In genomic region chr12:75635606-75636444, GRCh38 we compare ENCODE assay signal across 9 cellular contexts.
DNase-seq lines count a peak whose midpoint lies in the region; ATAC-seq and TF ChIP-seq lines count a peak whose summit lies in the region.
"Had no signal": no experiment of that assay in that cellular context is flagged by ENCODE, and none has a peak within 500 bp of the region (broad histone marks: within the 10 kb centered on the region; RNA-seq: fewer than 3 reads in every experiment).

No MANE protein-coding gene starts in this region.

- no peak overlapping the region for H4K8ac ChIP-seq in H9 (replicated peaks; ENCODE audit: insufficient read length, low read depth, low read length)

- H3K4me3 ChIP-seq in SJSA1 (no peak overlapping the region), hepatocyte (no peak overlapping the region)

- no peak overlapping the region for H3K18ac ChIP-seq in H9 (ENCODE audit: insufficient read length, low read depth, low read length)

- no peaks in the 10 kb centered on the region for H3K9me3 Mint-ChIP-seq in H9
- H3K9me3 Mint-ChIP-seq: activated naive CD4-positive, alpha-beta T cell treated with anti-CD3 and anti-CD28 coated beads, Interleukin-2, amount 50 U/mL, for 24 hours had no signal

- peaks cover 56 to 64% of the 10 kb centered on the region in 2 experiments for H3K4me1 Mint-ChIP-seq in H9

- H3K4me3 Mint-ChIP-seq in H9, result no peak overlapping the region
- H3K4me3 Mint-ChIP-seq: activated naive CD4-positive, alpha-beta T cell treated with anti-CD3 and anti-CD28 coated beads, Interleukin-2, amount 50 U/mL, for 24 hours had no signal

- no peaks in the 10 kb centered on the region for H3K9me3 ChIP-seq in H9 (ENCODE audit: control insufficient read depth, low read depth, low read length)
- no peaks in the 10 kb centered on the region for H3K9me3 ChIP-seq in SJSA1 (replicated peaks)
- H3K9me3 ChIP-seq in hepatocyte (ENCODE audit: low read depth), result no peaks in the 10 kb centered on the region

- no peak overlapping the region for H4K5ac ChIP-seq in H9 (ENCODE audit: insufficient read length, low read depth, low read length)

- H3K27me3 ChIP-seq in H9 (ENCODE audit: insufficient read depth, low read length) (no peaks in the 10 kb centered on the region), SJSA1 (replicated peaks) (no peaks in the 10 kb centered on the region), hepatocyte (no peaks in the 10 kb centered on the region)

- H3K79me1 ChIP-seq in H9 (ENCODE audit: insufficient read depth, low read depth, low read length, poor library complexity, severe bottlenecking), result no peaks in the 10 kb centered on the region

- H3K23me2 ChIP-seq in H9 (ENCODE audit: insufficient read length, low read depth, low read length, poor library complexity, severe bottlenecking), result no peaks in the 10 kb centered on the region

- no CpG with 5 or more reads among the region's 6 CpGs for WGBS in H9 (ENCODE audit: extremely low coverage, insufficient read length, low lambda C conversion rate)
- 39% methylated on average over 6 of the region's 6 CpGs for whole genome bisulfite sequencing in hepatocyte (ENCODE audit: low lambda C conversion rate, missing lambda C conversion rate)

- H3K36me3 ChIP-seq in SJSA1, result no peaks in the 10 kb centered on the region
- no peaks in the 10 kb centered on the region for H3K36me3 ChIP-seq in hepatocyte (replicated peaks; ENCODE audit: insufficient read depth, low read depth)

- H3K4me2 ChIP-seq in H9 (ENCODE audit: insufficient read depth, insufficient read length, low read length), result no peak overlapping the region
- no peak overlapping the region for H3K4me2 ChIP-seq in hepatocyte

- H4K91ac ChIP-seq in H9 (ENCODE audit: insufficient read length, low read depth, low read length), result no peak overlapping the region

- DNase-seq in EH (ENCODE audit: low read depth) (peak; percentile 78), H9 (no peak), SJSA1 (ENCODE audit: low read depth in 1 of 2, low spot score in 2 of 2) (peak; percentile 73 to 94), hepatocyte (ENCODE audit: low spot score) (peak; percentile 43), UCSD-AML1 (lab: John Stamatoyannopoulos, UW; ENCODE audit: unreplicated experiment) (no peak), NCI-H1694 treated with DMSO at 0.1 percent for 48 hours (lab: John Stamatoyannopoulos, UW) (no peak)

- H2BK5ac ChIP-seq in H9 (ENCODE audit: insufficient read length, low read length), result no peak overlapping the region

- no peak for TF ChIP-seq CTCF in H9 (conservative IDR thresholded peaks at IDR 0.05)
- TF ChIP-seq CTCF in hepatocyte (IDR thresholded peaks at IDR 0.05; ENCODE audit: poor library complexity), result no peak

- H3K27ac Mint-ChIP-seq in H9, result peak overlapping the region in 2 of 3 experiments; percentile 63 to 98; a peak in 5 of 7 replicates
- H3K27ac Mint-ChIP-seq: activated naive CD4-positive, alpha-beta T cell treated with anti-CD3 and anti-CD28 coated beads, Interleukin-2, amount 50 U/mL, for 24 hours had no signal

- no peaks in the 10 kb centered on the region for H3K27me3 Mint-ChIP-seq in H9 (ENCODE audit: low read depth)
- H3K27me3 Mint-ChIP-seq: activated naive CD4-positive, alpha-beta T cell treated with anti-CD3 and anti-CD28 coated beads, Interleukin-2, amount 50 U/mL, for 24 hours had no signal

- no peaks in the 10 kb centered on the region for H3K79me2 ChIP-seq in H9 (ENCODE audit: insufficient read depth, low read length)
- H3K79me2 ChIP-seq in hepatocyte, result no peaks in the 10 kb centered on the region

- H2BK20ac ChIP-seq in H9 (ENCODE audit: low read depth, low read length, poor library complexity, severe bottlenecking), result no peak overlapping the region

- no peaks in the 10 kb centered on the region for H3K36me3 Mint-ChIP-seq in H9 (ENCODE audit: insufficient read depth in 1 of 3, low read depth in 3 of 3)
- H3K36me3 Mint-ChIP-seq: activated naive CD4-positive, alpha-beta T cell treated with anti-CD3 and anti-CD28 coated beads, Interleukin-2, amount 50 U/mL, for 24 hours had no signal

- peak overlapping the region; percentile 72 for H3T11ph ChIP-seq in H9 (ENCODE audit: low read length)

- H3K9me2 ChIP-seq in hepatocyte (replicated peaks; ENCODE audit: insufficient read depth), result no peaks in the 10 kb centered on the region

- H2BK120ac ChIP-seq in H9 (ENCODE audit: low read depth, low read length, poor library complexity, severe bottlenecking), result no peak overlapping the region

- no peak overlapping the region for H2BK15ac ChIP-seq in H9 (ENCODE audit: low read depth, low read length)

- no peak overlapping the region for H3K9ac ChIP-seq in H9 (ENCODE audit: extremely low read depth, insufficient read length, low read length)

- H3K27ac ChIP-seq in H9 (ENCODE audit: insufficient read length, low read depth, low read length), result no peak overlapping the region
- H3K27ac ChIP-seq in SJSA1, result peak overlapping the region; percentile 44
- H3K27ac ChIP-seq in hepatocyte, result peak overlapping the region; percentile 3

- ATAC-seq in GM21360 (IDR thresholded peaks at IDR 0.05; ENCODE audit: unreplicated experiment), result no peak
- ATAC-seq in HG02759 (IDR thresholded peaks at IDR 0.05; ENCODE audit: unreplicated experiment), result no peak

- H3K4me1 ChIP-seq in H9 (ENCODE audit: insufficient read depth, low read length) (peaks cover 16% of the 10 kb centered on the region; the same call in 1 of the 2 replicates), SJSA1 (replicated peaks) (peaks cover 22% of the 10 kb centered on the region), hepatocyte (ENCODE audit: insufficient read depth) (peaks cover 11% of the 10 kb centered on the region)

- H4K20me1 ChIP-seq in H9 (ENCODE audit: control insufficient read depth, insufficient read depth, insufficient read length) (no peaks in the 10 kb centered on the region), hepatocyte (ENCODE audit: insufficient read depth, poor library complexity, severe bottlenecking) (no peaks in the 10 kb centered on the region)

- no peak overlapping the region for H2AK5ac ChIP-seq in H9 (ENCODE audit: insufficient read length, low read length)

- H3K56ac ChIP-seq in H9 (ENCODE audit: insufficient read length, low read depth, low read length), result no peak overlapping the region

- no peak overlapping the region for H2AFZ ChIP-seq in H9 (ENCODE audit: low read length)
- H2AFZ ChIP-seq in hepatocyte, result no peak overlapping the region

- H2BK12ac ChIP-seq in H9 (ENCODE audit: insufficient read length, low read depth, low read length), result no peak overlapping the region

- H3K14ac ChIP-seq in H9 (ENCODE audit: insufficient read depth, low read length), result no peak overlapping the region

- no peak overlapping the region for H3K23ac ChIP-seq in H9 (ENCODE audit: insufficient read length, low read depth, low read length)

- no peak overlapping the region for H3K4ac ChIP-seq in H9 (ENCODE audit: low read depth, low read length)

Comparison
In these comparisons a context has a peak if more than half of its experiments do, and no peak if none do; other contexts are left out.
1. DNase-seq: peak in EH (single experiment), SJSA1 (2 of 2) and hepatocyte (single experiment); none in H9 (single experiment), UCSD-AML1 (single experiment) and NCI-H1694 treated with DMSO at 0.1 percent for 48 hours (single experiment).